1 cellular context compared by ENCODE assay signal in genomic region chr18:39205565-39205964, GRCh38.
A peak's percentile ranks its signal among the peaks of the same experiment; 100 is the strongest.
TF ChIP-seq lines count a peak whose summit lies in the region.

No MANE protein-coding gene starts in this region.

TF ChIP-seq in HepG2, 621 proteins besides CTCF, POLR2A, EP300 and RAD21 (continued from another document):
- TF ChIP-seq, protein P1, sequence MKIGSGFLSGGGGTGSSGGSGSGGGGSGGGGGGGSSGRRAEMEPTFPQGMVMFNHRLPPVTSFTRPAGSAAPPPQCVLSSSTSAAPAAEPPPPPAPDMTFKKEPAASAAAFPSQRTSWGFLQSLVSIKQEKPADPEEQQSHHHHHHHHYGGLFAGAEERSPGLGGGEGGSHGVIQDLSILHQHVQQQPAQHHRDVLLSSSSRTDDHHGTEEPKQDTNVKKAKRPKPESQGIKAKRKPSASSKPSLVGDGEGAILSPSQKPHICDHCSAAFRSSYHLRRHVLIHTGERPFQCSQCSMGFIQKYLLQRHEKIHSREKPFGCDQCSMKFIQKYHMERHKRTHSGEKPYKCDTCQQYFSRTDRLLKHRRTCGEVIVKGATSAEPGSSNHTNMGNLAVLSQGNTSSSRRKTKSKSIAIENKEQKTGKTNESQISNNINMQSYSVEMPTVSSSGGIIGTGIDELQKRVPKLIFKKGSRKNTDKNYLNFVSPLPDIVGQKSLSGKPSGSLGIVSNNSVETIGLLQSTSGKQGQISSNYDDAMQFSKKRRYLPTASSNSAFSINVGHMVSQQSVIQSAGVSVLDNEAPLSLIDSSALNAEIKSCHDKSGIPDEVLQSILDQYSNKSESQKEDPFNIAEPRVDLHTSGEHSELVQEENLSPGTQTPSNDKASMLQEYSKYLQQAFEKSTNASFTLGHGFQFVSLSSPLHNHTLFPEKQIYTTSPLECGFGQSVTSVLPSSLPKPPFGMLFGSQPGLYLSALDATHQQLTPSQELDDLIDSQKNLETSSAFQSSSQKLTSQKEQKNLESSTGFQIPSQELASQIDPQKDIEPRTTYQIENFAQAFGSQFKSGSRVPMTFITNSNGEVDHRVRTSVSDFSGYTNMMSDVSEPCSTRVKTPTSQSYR (CRISPR knock-in tag; IDR thresholded peaks at IDR 0.05; ENCODE audit: borderline replicate concordance): peak; percentile 24; the same call in 1 of the 2 replicates
- TF ChIP-seq, protein P2, sequence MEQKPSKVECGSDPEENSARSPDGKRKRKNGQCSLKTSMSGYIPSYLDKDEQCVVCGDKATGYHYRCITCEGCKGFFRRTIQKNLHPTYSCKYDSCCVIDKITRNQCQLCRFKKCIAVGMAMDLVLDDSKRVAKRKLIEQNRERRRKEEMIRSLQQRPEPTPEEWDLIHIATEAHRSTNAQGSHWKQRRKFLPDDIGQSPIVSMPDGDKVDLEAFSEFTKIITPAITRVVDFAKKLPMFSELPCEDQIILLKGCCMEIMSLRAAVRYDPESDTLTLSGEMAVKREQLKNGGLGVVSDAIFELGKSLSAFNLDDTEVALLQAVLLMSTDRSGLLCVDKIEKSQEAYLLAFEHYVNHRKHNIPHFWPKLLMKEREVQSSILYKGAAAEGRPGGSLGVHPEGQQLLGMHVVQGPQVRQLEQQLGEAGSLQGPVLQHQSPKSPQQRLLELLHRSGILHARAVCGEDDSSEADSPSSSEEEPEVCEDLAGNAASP (CRISPR knock-in tag; IDR thresholded peaks at IDR 0.05; ENCODE audit: borderline replicate concordance): 0 out of 2 replicates have a peak, but pooled peaks have one; percentile 38
- TF ChIP-seq ARNT (IDR thresholded peaks at IDR 0.05): no peak
- TF ChIP-seq, protein P3, sequence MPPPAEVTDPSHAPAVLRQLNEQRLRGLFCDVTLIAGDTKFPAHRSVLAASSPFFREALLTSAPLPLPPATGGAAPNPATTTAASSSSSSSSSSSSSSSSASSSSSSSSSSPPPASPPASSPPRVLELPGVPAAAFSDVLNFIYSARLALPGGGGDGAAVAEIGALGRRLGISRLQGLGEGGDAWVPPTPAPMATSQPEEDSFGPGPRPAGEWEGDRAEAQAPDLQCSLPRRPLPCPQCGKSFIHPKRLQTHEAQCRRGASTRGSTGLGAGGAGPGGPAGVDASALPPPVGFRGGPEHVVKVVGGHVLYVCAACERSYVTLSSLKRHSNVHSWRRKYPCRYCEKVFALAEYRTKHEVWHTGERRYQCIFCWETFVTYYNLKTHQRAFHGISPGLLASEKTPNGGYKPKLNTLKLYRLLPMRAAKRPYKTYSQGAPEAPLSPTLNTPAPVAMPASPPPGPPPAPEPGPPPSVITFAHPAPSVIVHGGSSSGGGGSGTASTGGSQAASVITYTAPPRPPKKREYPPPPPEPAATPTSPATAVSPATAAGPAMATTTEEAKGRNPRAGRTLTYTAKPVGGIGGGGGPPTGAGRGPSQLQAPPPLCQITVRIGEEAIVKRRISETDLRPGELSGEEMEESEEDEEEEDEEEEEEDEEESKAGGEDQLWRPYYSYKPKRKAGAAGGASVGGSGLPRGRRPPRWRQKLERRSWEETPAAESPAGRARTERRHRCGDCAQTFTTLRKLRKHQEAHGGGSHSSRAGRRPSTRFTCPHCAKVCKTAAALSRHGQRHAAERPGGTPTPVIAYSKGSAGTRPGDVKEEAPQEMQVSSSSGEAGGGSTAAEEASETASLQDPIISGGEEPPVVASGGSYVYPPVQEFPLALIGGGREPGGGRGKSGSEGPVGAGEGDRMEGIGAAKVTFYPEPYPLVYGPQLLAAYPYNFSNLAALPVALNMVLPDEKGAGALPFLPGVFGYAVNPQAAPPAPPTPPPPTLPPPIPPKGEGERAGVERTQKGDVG (CRISPR knock-in tag; IDR thresholded peaks at IDR 0.05; ENCODE audit: borderline replicate concordance): no peak
- TF ChIP-seq, protein P4, sequence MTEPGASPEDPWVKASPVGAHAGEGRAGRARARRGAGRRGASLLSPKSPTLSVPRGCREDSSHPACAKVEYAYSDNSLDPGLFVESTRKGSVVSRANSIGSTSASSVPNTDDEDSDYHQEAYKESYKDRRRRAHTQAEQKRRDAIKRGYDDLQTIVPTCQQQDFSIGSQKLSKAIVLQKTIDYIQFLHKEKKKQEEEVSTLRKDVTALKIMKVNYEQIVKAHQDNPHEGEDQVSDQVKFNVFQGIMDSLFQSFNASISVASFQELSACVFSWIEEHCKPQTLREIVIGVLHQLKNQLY (CRISPR knock-in tag; IDR thresholded peaks at IDR 0.05): no peak
- TF ChIP-seq ZSCAN5A (CRISPR knock-in tag; IDR thresholded peaks at IDR 0.05; ENCODE audit: borderline replicate concordance): no peak
- no peak for TF ChIP-seq ZNF839 (CRISPR knock-in tag; IDR thresholded peaks at IDR 0.05; ENCODE audit: borderline replicate concordance)
- no peak for TF ChIP-seq SP4 (CRISPR knock-in tag; IDR thresholded peaks at IDR 0.05)
- TF ChIP-seq HOXA7 (CRISPR knock-in tag; IDR thresholded peaks at IDR 0.05): no peak
- TF ChIP-seq ZSCAN29 (CRISPR knock-in tag; conservative IDR thresholded peaks at IDR 0.05): no peak
- no peak for TF ChIP-seq ATF7-NPFF (CRISPR knock-in tag; IDR thresholded peaks at IDR 0.05; ENCODE audit: low read depth)
- TF ChIP-seq GATAD1 (CRISPR knock-in tag; IDR thresholded peaks at IDR 0.05): no peak
- no peak for TF ChIP-seq SNAPC2 (CRISPR knock-in tag; IDR thresholded peaks at IDR 0.05)
- TF ChIP-seq, protein P5, sequence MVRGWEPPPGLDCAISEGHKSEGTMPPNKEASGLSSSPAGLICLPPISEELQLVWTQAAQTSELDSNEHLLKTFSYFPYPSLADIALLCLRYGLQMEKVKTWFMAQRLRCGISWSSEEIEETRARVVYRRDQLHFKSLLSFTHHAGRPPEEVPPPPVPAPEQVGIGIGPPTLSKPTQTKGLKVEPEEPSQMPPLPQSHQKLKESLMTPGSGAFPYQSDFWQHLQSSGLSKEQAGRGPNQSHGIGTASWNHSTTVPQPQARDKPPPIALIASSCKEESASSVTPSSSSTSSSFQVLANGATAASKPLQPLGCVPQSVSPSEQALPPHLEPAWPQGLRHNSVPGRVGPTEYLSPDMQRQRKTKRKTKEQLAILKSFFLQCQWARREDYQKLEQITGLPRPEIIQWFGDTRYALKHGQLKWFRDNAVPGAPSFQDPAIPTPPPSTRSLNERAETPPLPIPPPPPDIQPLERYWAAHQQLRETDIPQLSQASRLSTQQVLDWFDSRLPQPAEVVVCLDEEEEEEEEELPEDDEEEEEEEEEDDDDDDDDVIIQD (CRISPR knock-in tag; IDR thresholded peaks at IDR 0.05; ENCODE audit: low read depth): peak; percentile 23; the same call in 1 of the 2 replicates
- TF ChIP-seq IRF2 (CRISPR knock-in tag; IDR thresholded peaks at IDR 0.05): no peak
- TF ChIP-seq ZNF552 (CRISPR knock-in tag; IDR thresholded peaks at IDR 0.05; ENCODE audit: borderline replicate concordance): no peak
- no peak for TF ChIP-seq ZNF12 (CRISPR knock-in tag; IDR thresholded peaks at IDR 0.05)
- no peak for TF ChIP-seq U2AF1 (optimal IDR thresholded peaks at IDR 0.05; ENCODE audit: low read depth, low read length)
- no peak for TF ChIP-seq NKX3-1 (CRISPR knock-in tag; IDR thresholded peaks at IDR 0.05)
- TF ChIP-seq ZNF337 (CRISPR knock-in tag; IDR thresholded peaks at IDR 0.05; ENCODE audit: borderline replicate concordance, low read depth): no peak
- no peak for TF ChIP-seq ZNF850 (CRISPR knock-in tag; conservative IDR thresholded peaks at IDR 0.05)
- TF ChIP-seq HDAC6 (IDR thresholded peaks at IDR 0.05; ENCODE audit: low read depth, low read length): no peak
- no peak for TF ChIP-seq ZNF501 (CRISPR knock-in tag; IDR thresholded peaks at IDR 0.05)
- no peak for TF ChIP-seq ZFP41 (CRISPR knock-in tag; IDR thresholded peaks at IDR 0.05; ENCODE audit: borderline replicate concordance)
- no peak for TF ChIP-seq MAFK (conservative IDR thresholded peaks at IDR 0.05 in 1 of 2, IDR thresholded peaks at IDR 0.05 in 1 of 2; ENCODE audit: low read length in 2 of 2)
- no peak for TF ChIP-seq YEATS4 (CRISPR knock-in tag; IDR thresholded peaks at IDR 0.05; ENCODE audit: borderline replicate concordance)
- TF ChIP-seq SIX1 (CRISPR knock-in tag; IDR thresholded peaks at IDR 0.05; ENCODE audit: borderline replicate concordance): no peak
- no peak for TF ChIP-seq ZNF263 (CRISPR knock-in tag; IDR thresholded peaks at IDR 0.05)
- TF ChIP-seq SOX13 (IDR thresholded peaks at IDR 0.05): no peak
- TF ChIP-seq SOX13 (CRISPR knock-in tag; conservative IDR thresholded peaks at IDR 0.05 in 1 of 2, IDR thresholded peaks at IDR 0.05 in 1 of 2): 0 out of 4 replicates have a peak, but pooled peaks of 1 of the 2 experiments have one; percentile 24
- TF ChIP-seq ZSCAN31 (CRISPR knock-in tag; IDR thresholded peaks at IDR 0.05; ENCODE audit: low read depth): no peak
- no peak for TF ChIP-seq REL (CRISPR knock-in tag; conservative IDR thresholded peaks at IDR 0.05)
- no peak for TF ChIP-seq ONECUT2 (CRISPR knock-in tag; IDR thresholded peaks at IDR 0.05)
- no peak for TF ChIP-seq MXI1 (IDR thresholded peaks at IDR 0.05; ENCODE audit: borderline replicate concordance, low read depth, low read length)
- TF ChIP-seq ZNF124 (CRISPR knock-in tag; IDR thresholded peaks at IDR 0.05): no peak
- TF ChIP-seq HNRNPL (IDR thresholded peaks at IDR 0.05; ENCODE audit: low read depth, low read length): no peak
- TF ChIP-seq KLF15 (CRISPR knock-in tag; IDR thresholded peaks at IDR 0.05; ENCODE audit: borderline replicate concordance): no peak
- TF ChIP-seq PLRG1 (conservative IDR thresholded peaks at IDR 0.05): no peak
- TF ChIP-seq, protein P6, sequence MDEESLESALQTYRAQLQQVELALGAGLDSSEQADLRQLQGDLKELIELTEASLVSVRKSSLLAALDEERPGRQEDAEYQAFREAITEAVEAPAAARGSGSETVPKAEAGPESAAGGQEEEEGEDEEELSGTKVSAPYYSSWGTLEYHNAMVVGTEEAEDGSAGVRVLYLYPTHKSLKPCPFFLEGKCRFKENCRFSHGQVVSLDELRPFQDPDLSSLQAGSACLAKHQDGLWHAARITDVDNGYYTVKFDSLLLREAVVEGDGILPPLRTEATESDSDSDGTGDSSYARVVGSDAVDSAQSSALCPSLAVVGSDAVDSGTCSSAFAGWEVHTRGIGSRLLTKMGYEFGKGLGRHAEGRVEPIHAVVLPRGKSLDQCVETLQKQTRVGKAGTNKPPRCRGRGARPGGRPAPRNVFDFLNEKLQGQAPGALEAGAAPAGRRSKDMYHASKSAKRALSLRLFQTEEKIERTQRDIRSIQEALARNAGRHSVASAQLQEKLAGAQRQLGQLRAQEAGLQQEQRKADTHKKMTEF (CRISPR knock-in tag; IDR thresholded peaks at IDR 0.05): no peak
- TF ChIP-seq, protein P7, sequence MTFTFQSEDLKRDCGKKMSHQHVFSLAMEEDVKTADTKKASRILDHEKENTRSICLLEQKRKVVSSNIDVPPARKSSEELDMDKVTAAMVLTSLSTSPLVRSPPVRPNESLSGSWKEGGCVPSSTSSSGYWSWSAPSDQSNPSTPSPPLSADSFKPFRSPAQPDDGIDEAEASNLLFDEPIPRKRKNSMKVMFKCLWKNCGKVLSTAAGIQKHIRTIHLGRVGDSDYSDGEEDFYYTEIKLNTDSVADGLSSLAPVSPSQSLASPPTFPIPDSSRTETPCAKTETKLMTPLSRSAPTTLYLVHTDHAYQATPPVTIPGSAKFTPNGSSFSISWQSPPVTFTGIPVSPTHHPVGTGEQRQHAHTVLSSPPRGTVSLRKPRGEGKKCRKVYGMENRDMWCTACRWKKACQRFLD (CRISPR knock-in tag; IDR thresholded peaks at IDR 0.05; ENCODE audit: borderline replicate concordance): no peak
- TF ChIP-seq FOXP1 (IDR thresholded peaks at IDR 0.05): no peak
- TF ChIP-seq FOXP1 (CRISPR knock-in tag; IDR thresholded peaks at IDR 0.05): 0 out of 2 replicates have a peak, but pooled peaks have one; percentile 11
- 0 out of 2 replicates have a peak, but pooled peaks have one; percentile 4 for TF ChIP-seq CEBPG (CRISPR knock-in tag; IDR thresholded peaks at IDR 0.05)
